ENCODE assay signal across 13 cellular contexts in genomic region chr3:182138388-182138787, GRCh38.
"Had no signal": no experiment of that assay in that cellular context is flagged by ENCODE, and none has a peak within 500 bp of the region (broad histone marks: within the 10 kb centered on the region; RNA-seq: fewer than 3 reads in every experiment).

No MANE protein-coding gene starts in this region.

- ATAC-seq: effector memory CD8-positive, alpha-beta T cell; gastrocnemius medialis; heart right ventricle; left lobe of liver; mucosa of descending colon; naive thymus-derived CD8-positive, alpha-beta T cell had no signal

- DNase-seq: effector memory CD8-positive, alpha-beta T cell; gastrocnemius medialis; heart right ventricle; hypothalamus; kidney glomerular epithelial cell; mammary epithelial cell; mucosa of descending colon; naive thymus-derived CD8-positive, alpha-beta T cell; small intestine; stimulated activated CD4-positive, alpha-beta T cell treated with anti-CD3 and anti-CD28 coated beads, Interleukin-12 subunit alpha, Interleukin-12 subunit beta, amount 100 ng/mL, for 4 hours; stimulated activated naive CD4-positive, alpha-beta T cell; trophoblast cell had no signal
